In the genomic region with DNA sequence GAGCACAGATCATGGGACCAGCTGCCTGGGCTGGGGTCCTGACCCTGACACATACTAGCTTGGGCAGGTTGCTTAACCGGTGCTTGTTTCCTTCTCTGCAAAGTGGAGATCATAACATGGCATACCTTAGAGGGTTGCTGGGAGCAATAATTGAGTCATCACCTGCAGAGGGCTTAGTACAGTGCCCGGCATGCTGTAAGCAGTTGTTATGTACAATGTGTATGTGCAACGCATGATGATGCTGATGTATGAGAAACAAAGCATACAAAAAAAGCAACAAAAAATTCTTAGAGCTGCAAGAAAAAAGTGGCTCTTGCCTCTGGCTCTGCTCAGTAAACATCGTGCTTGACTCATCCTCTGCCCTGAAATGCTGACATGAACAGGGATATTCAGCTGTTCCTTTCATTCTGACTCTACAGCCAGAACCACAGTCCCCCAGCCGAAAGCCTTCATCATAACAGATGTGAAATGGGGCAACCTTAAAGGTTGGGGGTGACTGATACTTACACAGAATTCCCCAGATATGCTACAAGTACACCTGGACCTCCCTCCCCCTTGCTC, we compare ENCODE assay signal across 9 cellular contexts.
DNase-seq lines count a peak whose midpoint lies in the region; ATAC-seq and TF ChIP-seq lines count a peak whose summit lies in the region.
"Had no signal": no experiment of that assay in that cellular context is flagged by ENCODE, and none has a peak within 500 bp of the region (broad histone marks: within the 10 kb centered on the region; RNA-seq: fewer than 3 reads in every experiment).

No MANE protein-coding gene starts in this region.

- H3K36me3 Mint-ChIP-seq in nephron progenitor cell (ENCODE audit: low read depth): no peaks in the 10 kb centered on the region

- H3F3A ChIP-seq in MM.1S (ENCODE audit: insufficient read depth, low read length): no peaks in the 10 kb centered on the region

- peak; percentile 62 for ATAC-seq in GM21390 (IDR thresholded peaks at IDR 0.05; ENCODE audit: unreplicated experiment)
- no peak for ATAC-seq in HG03196 (IDR thresholded peaks at IDR 0.05; ENCODE audit: unreplicated experiment)
- ATAC-seq: Right ventricle myocardium inferior had no signal

- peak overlapping the region; percentile 10; the same call in 1 of the 2 replicates for H3K27ac ChIP-seq in MM.1S (ENCODE audit: low read length)

- H3K4me1 ChIP-seq in MM.1S (ENCODE audit: low read length): 0 out of 2 replicates have a peak, but pooled peaks cover 9% of the 10 kb centered on the region

- no peak overlapping the region for H3K4me3 Mint-ChIP-seq in nephron progenitor cell

- no peak overlapping the region for H3K9ac ChIP-seq in MM.1S (ENCODE audit: low read length)

- no peaks in the 10 kb centered on the region for H4K20me1 ChIP-seq in MM.1S (ENCODE audit: insufficient read depth, low read length)

- no peaks in the 10 kb centered on the region for H3K27me3 ChIP-seq in MM.1S (replicated peaks; ENCODE audit: insufficient read depth, low read length)

- H3K36me3 ChIP-seq in MM.1S (replicated peaks; ENCODE audit: insufficient read depth, low read length): no peaks in the 10 kb centered on the region

- DNase-seq in AG20443 (ENCODE audit: low spot score): peak; percentile 66
- peak; percentile 24 for DNase-seq in MM.1S
- peak; percentile 64 for DNase-seq in fibroblast of villous mesenchyme (ENCODE audit: low read depth)
- DNase-seq in NCI-H1092 (lab: John Stamatoyannopoulos, UW): no peak
- DNase-seq in nephron progenitor cell: no peak
- no peak for DNase-seq in NCI-H2196 (lab: John Stamatoyannopoulos, UW; ENCODE audit: unreplicated experiment)

- H3K27me3 Mint-ChIP-seq in nephron progenitor cell (ENCODE audit: low read depth, poor library complexity): peaks cover 3% of the 10 kb centered on the region

- H2AFZ ChIP-seq in MM.1S (ENCODE audit: low read length): no peak overlapping the region

- no peaks in the 10 kb centered on the region for H3K9me2 ChIP-seq in MM.1S (replicated peaks; ENCODE audit: insufficient read depth, low read length)

- no peaks in the 10 kb centered on the region for H3K79me2 ChIP-seq in MM.1S (ENCODE audit: low read length)

- TF ChIP-seq CTCF in MM.1S (IDR thresholded peaks at IDR 0.05; ENCODE audit: low read length) (no peak), fibroblast of villous mesenchyme (IDR thresholded peaks at IDR 0.05; ENCODE audit: insufficient read depth, low read depth, low read length) (no peak), nephron progenitor cell (IDR thresholded peaks at IDR 0.05) (no peak)

- no peak overlapping the region for H3K27ac Mint-ChIP-seq in nephron progenitor cell

- no peak overlapping the region for H3K4me2 ChIP-seq in MM.1S (ENCODE audit: low read depth, low read length)

- H3K4me1 Mint-ChIP-seq in nephron progenitor cell: peaks cover 46% of the 10 kb centered on the region

- no peaks in the 10 kb centered on the region for H3K9me3 Mint-ChIP-seq in nephron progenitor cell

- H3K9me3 ChIP-seq in MM.1S (replicated peaks; ENCODE audit: insufficient read depth, low read length): no peaks in the 10 kb centered on the region

- H3K4me3 ChIP-seq in MM.1S (ENCODE audit: low read length) (no peak overlapping the region), fibroblast of villous mesenchyme (ENCODE audit: low read depth, low read length) (no peak overlapping the region)

Comparison
In these comparisons a context has a peak if more than half of its experiments do, and no peak if none do; other contexts are left out.
1. DNase-seq: peak in AG20443 (single experiment), MM.1S (single experiment) and fibroblast of villous mesenchyme (single experiment); none in NCI-H1092 (single experiment), nephron progenitor cell (single experiment) and NCI-H2196 (single experiment).